ENCODE assay signal across 1 cellular context in genomic region chr11:45981826-45982225, GRCh38. TPM values are rescaled to one million over a fixed set of nuclear protein-coding genes. Genes with fewer than 3 reads are reported as not detected.
"Had no signal": no experiment of that assay in that cellular context is flagged by ENCODE, and none has a peak within 500 bp of the region (broad histone marks: within the 10 kb centered on the region; RNA-seq: fewer than 3 reads in every experiment).

No MANE protein-coding gene starts in this region.

RNA-seq across cellular contexts. Expression of gene LARGE2, which starts 59.4 kb away (rescaled TPM):
- total RNA-seq: glomerular endothelial cell had no signal
